ENCODE assay signal across 13 cellular contexts in the genomic region with DNA sequence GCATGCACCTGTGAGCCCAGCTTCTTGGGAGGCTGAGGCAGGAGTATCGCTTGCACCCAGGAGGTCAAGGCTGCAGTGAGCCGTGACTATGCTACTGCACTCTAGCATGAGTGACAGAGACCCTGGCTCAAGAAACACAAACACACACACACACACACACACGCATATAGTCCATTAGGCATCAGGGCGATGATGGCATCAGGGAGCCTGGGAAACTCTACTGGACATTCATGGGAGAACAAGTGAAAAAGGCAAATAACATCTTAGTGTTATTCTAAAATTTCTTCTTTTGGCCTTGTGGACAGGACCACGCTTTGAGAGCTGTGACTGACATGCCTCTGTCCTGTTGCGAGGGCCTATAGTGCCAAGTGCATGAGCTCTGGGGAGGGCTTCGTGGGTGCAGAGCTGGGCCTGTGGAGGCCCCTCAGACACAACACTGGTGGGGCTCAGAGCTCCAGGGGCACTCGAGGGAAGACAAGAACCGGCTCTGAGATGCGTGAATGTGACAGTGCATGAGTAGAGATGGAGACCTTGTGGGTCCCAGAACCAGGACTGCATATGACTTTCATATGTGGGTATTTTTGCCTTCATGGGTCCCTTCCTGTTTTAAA. TPM values are rescaled to one million over a fixed set of nuclear protein-coding genes. Genes with fewer than 3 reads are reported as not detected.
DNase-seq lines count a peak whose midpoint lies in the region; ATAC-seq and TF ChIP-seq lines count a peak whose summit lies in the region.
"Had no signal": no experiment of that assay in that cellular context is flagged by ENCODE, and none has a peak within 500 bp of the region (broad histone marks: within the 10 kb centered on the region; RNA-seq: fewer than 3 reads in every experiment).

No MANE protein-coding gene starts in this region.

- CTCF ChIA-PET in activated naive CD4-positive, alpha-beta T cell treated with anti-CD3 and anti-CD28 coated beads, Interleukin-2, amount 10 ng/mL, durations not matched to agents 7 days and 5 days (lab: Charles Lee): no interaction called here

- no peak overlapping the region for H3K27ac ChIP-seq in CD4-positive, CD25-positive, alpha-beta regulatory T cell (ENCODE audit: insufficient read depth, low read length, poor library complexity, severe bottlenecking)
- H3K27ac ChIP-seq in osteoblast (ENCODE audit: low read depth, low read length): no peak overlapping the region

- no peak overlapping the region for H3K4me3 ChIP-seq in CD4-positive, CD25-positive, alpha-beta regulatory T cell (ENCODE audit: low read depth, low read length)
- H3K4me3 ChIP-seq in osteoblast (ENCODE audit: insufficient read depth, low read length): no peak overlapping the region

- no peak for TF ChIP-seq CTCF in osteoblast (IDR thresholded peaks at IDR 0.05; ENCODE audit: extremely low read depth, low read depth, low read length)

- peaks cover 10% of the 10 kb centered on the region for H3K4me1 ChIP-seq in CD4-positive, CD25-positive, alpha-beta regulatory T cell (ENCODE audit: control insufficient read depth, insufficient read depth, low read length, poor library complexity, severe bottlenecking)
- no peaks in the 10 kb centered on the region for H3K4me1 ChIP-seq in osteoblast (ENCODE audit: insufficient read depth, low read length)

- no peaks in the 10 kb centered on the region for H3K9me3 ChIP-seq in CD4-positive, CD25-positive, alpha-beta regulatory T cell (ENCODE audit: control insufficient read depth in 2 of 2, low read length in 2 of 2)
- H3K9me3 ChIP-seq in osteoblast (ENCODE audit: low read depth, low read length): no peaks in the 10 kb centered on the region

- ATAC-seq in CD4-positive, CD25-positive, alpha-beta regulatory T cell (ENCODE audit: low read depth in 2 of 2): no peak
- no peak for ATAC-seq in GM19351 (IDR thresholded peaks at IDR 0.05; ENCODE audit: unreplicated experiment)
- ATAC-seq in HG03139 (IDR thresholded peaks at IDR 0.05; ENCODE audit: unreplicated experiment): no peak

- H3K4me2 ChIP-seq in osteoblast (ENCODE audit: insufficient read depth, low read length): no peak overlapping the region

- H3K4me3 Mint-ChIP-seq in CD4-positive, CD25-positive, alpha-beta regulatory T cell: peak overlapping the region in 1 of 4 donors; percentile 56
- H3K4me3 Mint-ChIP-seq in activated naive CD4-positive, alpha-beta T cell treated with anti-CD3 and anti-CD28 coated beads, Interleukin-2, amount 10 ng/mL, durations not matched to agents 7 days and 5 days: no peak overlapping the region

- H3K27me3 Mint-ChIP-seq in CD4-positive, CD25-positive, alpha-beta regulatory T cell: no peaks in the 10 kb centered on the region
- no peaks in the 10 kb centered on the region for H3K27me3 Mint-ChIP-seq in activated naive CD4-positive, alpha-beta T cell treated with anti-CD3 and anti-CD28 coated beads, Interleukin-2, amount 10 ng/mL, durations not matched to agents 7 days and 5 days

- no peaks in the 10 kb centered on the region for H3K9me3 Mint-ChIP-seq in CD4-positive, CD25-positive, alpha-beta regulatory T cell
- no peaks in the 10 kb centered on the region for H3K9me3 Mint-ChIP-seq in activated naive CD4-positive, alpha-beta T cell treated with anti-CD3 and anti-CD28 coated beads, Interleukin-2, amount 10 ng/mL, durations not matched to agents 7 days and 5 days

- peak; percentile 6 for TF ChIP-seq POLR2A in GM19193 (IDR thresholded peaks at IDR 0.05; ENCODE audit: extremely low read depth, insufficient read depth, insufficient read length)

- H4K20me1 ChIP-seq in osteoblast (ENCODE audit: insufficient read depth, low read length): peaks cover 5% of the 10 kb centered on the region

- peaks cover 9% of the 10 kb centered on the region for H3K36me3 ChIP-seq in CD4-positive, CD25-positive, alpha-beta regulatory T cell (ENCODE audit: control insufficient read depth, insufficient read depth, low read length)
- no peaks in the 10 kb centered on the region for H3K36me3 ChIP-seq in osteoblast (ENCODE audit: insufficient read depth, low read length)

- no peaks in the 10 kb centered on the region for H3K27me3 ChIP-seq in CD4-positive, CD25-positive, alpha-beta regulatory T cell (ENCODE audit: control insufficient read depth, insufficient read depth, low read length)
- peaks cover 13% of the 10 kb centered on the region for H3K27me3 ChIP-seq in osteoblast (ENCODE audit: insufficient read depth, low read length)

- peaks cover 0 to 38% (median 22%) of the 10 kb centered on the region in 4 donors for H3K4me1 Mint-ChIP-seq in CD4-positive, CD25-positive, alpha-beta regulatory T cell
- H3K4me1 Mint-ChIP-seq in activated naive CD4-positive, alpha-beta T cell treated with anti-CD3 and anti-CD28 coated beads, Interleukin-2, amount 10 ng/mL, durations not matched to agents 7 days and 5 days: peaks cover 31% of the 10 kb centered on the region

- peak overlapping the region; percentile 15 to 66 (median 56) for H3K27ac Mint-ChIP-seq in CD4-positive, CD25-positive, alpha-beta regulatory T cell
- H3K27ac Mint-ChIP-seq in activated naive CD4-positive, alpha-beta T cell treated with anti-CD3 and anti-CD28 coated beads, Interleukin-2, amount 10 ng/mL, durations not matched to agents 7 days and 5 days: no peak overlapping the region

- no peak for DNase-seq in CD4-positive, CD25-positive, alpha-beta regulatory T cell
- DNase-seq in activated naive CD4-positive, alpha-beta T cell treated with anti-CD3 and anti-CD28 coated beads, Interleukin-2, amount 10 ng/mL, durations not matched to agents 7 days and 5 days: peak; percentile 17
- peak; percentile 59 for DNase-seq in osteoblast (ENCODE audit: insufficient read length, low spot score, missing footprints)
- DNase-seq in NCI-H146 (lab: John Stamatoyannopoulos, UW): no peak
- DNase-seq in hippocampal formation (lab: John Stamatoyannopoulos, UW): no peak
- DNase-seq: activated CD4-positive, alpha-beta T cell treated with anti-CD3 and anti-CD28 coated beads, Interleukin-2, amount 50 U/mL, for 4 hours; amniotic stem cell had no signal

- no peak overlapping the region for H2AFZ ChIP-seq in osteoblast (ENCODE audit: low read length)

- peaks cover 21% of the 10 kb centered on the region for H3K36me3 Mint-ChIP-seq in CD4-positive, CD25-positive, alpha-beta regulatory T cell
- peaks cover 16% of the 10 kb centered on the region for H3K36me3 Mint-ChIP-seq in activated naive CD4-positive, alpha-beta T cell treated with anti-CD3 and anti-CD28 coated beads, Interleukin-2, amount 10 ng/mL, durations not matched to agents 7 days and 5 days

- no peaks in the 10 kb centered on the region for H3K79me2 ChIP-seq in osteoblast (ENCODE audit: insufficient read depth, low read length)

RNA-seq across cellular contexts. Expression of gene USF2, which starts 8.0 kb away (rescaled TPM):
- total RNA-seq in CD4-positive, CD25-positive, alpha-beta regulatory T cell: 277 TPM
- 10 to 100 TPM in 1 of 4 donors, 1 to 10 TPM in 3; 5.9 to 10.1 (median 6.8) TPM for polyA plus RNA-seq in CD4-positive, CD25-positive, alpha-beta regulatory T cell
- total RNA-seq in osteoblast: 66.2 and 74.0 TPM in 2 replicates

RNA-seq across cellular contexts. Expression of gene LSR, which starts 12.0 kb away (rescaled TPM):
- 28.1 TPM for total RNA-seq in CD4-positive, CD25-positive, alpha-beta regulatory T cell
- polyA plus RNA-seq in CD4-positive, CD25-positive, alpha-beta regulatory T cell: 10 to 100 TPM; 47.8 to 66.1 (median 53.7) TPM
- 0.29 and 0.36 TPM in 2 replicates for total RNA-seq in osteoblast

RNA-seq across cellular contexts. Expression of gene HAMP, which starts 21.5 kb away (rescaled TPM):
- total RNA-seq in CD4-positive, CD25-positive, alpha-beta regulatory T cell: 0.32 TPM
- not detected for polyA plus RNA-seq in CD4-positive, CD25-positive, alpha-beta regulatory T cell
- total RNA-seq in osteoblast: not detected in 2 replicates
- total RNA-seq: subcutaneous adipose tissue had no signal

RNA-seq across cellular contexts. Expression of gene MAG, which starts 31.2 kb away (rescaled TPM):
- not detected for total RNA-seq in CD4-positive, CD25-positive, alpha-beta regulatory T cell
- polyA plus RNA-seq in CD4-positive, CD25-positive, alpha-beta regulatory T cell: under 1 TPM in 2 of 4 donors, not detected in 2; 0.16 to 0.28 TPM
- not detected in 2 replicates for total RNA-seq in osteoblast
- total RNA-seq: dermis microvascular lymphatic vessel endothelial cell, renal cortical epithelial cell, subcutaneous adipose tissue had no signal

RNA-seq across cellular contexts. Expression of gene FAM187B, which starts 32.3 kb away (rescaled TPM):
- total RNA-seq in CD4-positive, CD25-positive, alpha-beta regulatory T cell: not detected
- polyA plus RNA-seq in CD4-positive, CD25-positive, alpha-beta regulatory T cell: not detected
- not detected in 2 replicates for total RNA-seq in osteoblast
- total RNA-seq: dermis microvascular lymphatic vessel endothelial cell, renal cortical epithelial cell, subcutaneous adipose tissue had no signal

Comparison
In these comparisons a context has a peak if more than half of its experiments do, and no peak if none do; other contexts are left out.
1. DNase-seq: peak in activated naive CD4-positive, alpha-beta T cell treated with anti-CD3 and anti-CD28 coated beads, Interleukin-2, amount 10 ng/mL, durations not matched to agents 7 days and 5 days (single experiment) and osteoblast (single experiment); none in CD4-positive, CD25-positive, alpha-beta regulatory T cell (0 of 3), NCI-H146 (single experiment) and hippocampal formation (0 of 2).
2. RNA of gene LSR, which starts 12.0 kb away (total RNA-seq): 28.1 TPM in CD4-positive, CD25-positive, alpha-beta regulatory T cell (single experiment); 0.29 to 0.36 TPM in osteoblast; every median in the first group is over 10 times any median in the second.